Comparison of ENCODE assay signal across 14 cellular contexts in the genomic region with DNA sequence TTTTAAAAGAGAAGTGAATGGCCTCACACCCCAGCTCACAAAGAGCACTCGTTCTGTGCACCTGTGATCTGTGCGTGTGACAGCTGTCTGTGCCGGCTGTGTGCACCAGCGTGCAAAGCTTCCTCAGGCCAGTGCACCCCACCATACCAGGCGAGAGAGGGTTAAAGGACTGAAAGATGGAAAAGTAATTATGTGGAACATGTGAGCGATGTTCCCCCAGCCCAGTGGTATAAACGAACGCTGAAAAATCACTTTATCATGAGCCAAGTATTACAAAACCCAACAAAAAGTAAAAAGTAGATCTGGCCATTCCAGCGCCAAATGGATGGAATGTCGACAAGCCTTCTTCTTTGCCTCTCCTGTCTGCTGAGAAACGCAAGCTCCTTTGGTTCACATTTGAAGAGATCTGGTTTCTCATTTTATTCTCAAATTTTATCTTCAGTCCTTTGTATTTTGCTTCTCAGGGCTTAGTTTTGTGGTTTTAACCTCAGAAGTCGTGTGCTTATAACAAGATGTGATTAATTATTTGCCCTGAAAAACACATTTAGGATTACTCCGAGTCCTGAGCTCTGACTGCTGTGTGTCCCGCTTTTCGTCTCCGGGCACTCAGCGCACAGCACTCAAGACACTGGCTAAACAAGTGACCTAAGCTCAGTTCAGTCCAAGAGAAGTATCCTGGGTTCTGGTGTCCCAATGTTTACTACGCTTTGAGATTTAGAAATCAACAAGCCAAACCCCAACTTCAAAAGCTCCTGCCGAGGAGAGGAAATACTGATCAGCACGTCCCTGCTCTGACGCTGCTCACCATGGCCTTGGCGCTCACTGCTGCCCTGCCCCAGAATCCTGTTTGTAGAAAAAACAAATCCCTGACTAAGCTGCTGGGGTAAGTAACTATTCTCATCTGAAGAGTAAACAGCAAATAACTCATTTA. TPM values are rescaled to one million over a fixed set of nuclear protein-coding genes. Genes with fewer than 3 reads are reported as not detected.
DNase-seq lines count a peak whose midpoint lies in the region; ATAC-seq and TF ChIP-seq lines count a peak whose summit lies in the region.
"Had no signal": no experiment of that assay in that cellular context is flagged by ENCODE, and none has a peak within 500 bp of the region (broad histone marks: within the 10 kb centered on the region; RNA-seq: fewer than 3 reads in every experiment).

No MANE protein-coding gene starts in this region.

- H3K27ac ChIP-seq in breast epithelium = peak overlapping the region; percentile 78 to 91
- peak overlapping the region; percentile 58 for H3K27ac ChIP-seq in hepatocyte
- peak overlapping the region; percentile 6 to 60 for H3K27ac ChIP-seq in aorta (ENCODE audit: low read depth in 1 of 2, low read length in 2 of 2)
- H3K27ac ChIP-seq: VCaP had no signal

- no peak for TF ChIP-seq POLR2A in breast epithelium (IDR thresholded peaks at IDR 0.05)

- ATAC-seq in aorta (ENCODE audit: low FRiP score) = peak; percentile 54
- no peak for ATAC-seq in GM19397 (IDR thresholded peaks at IDR 0.05; ENCODE audit: unreplicated experiment)

- H3K9me3 Mint-ChIP-seq in MCF 10A (ENCODE audit: unreplicated experiment) = no peaks in the 10 kb centered on the region
- H3K9me3 Mint-ChIP-seq: immature natural killer cell had no signal

- peak overlapping the region in 1 of 3 donors; percentile 33 for H3K4me3 ChIP-seq in breast epithelium
- H3K4me3 ChIP-seq in hepatocyte = no peak overlapping the region
- no peak overlapping the region for H3K4me3 ChIP-seq in aorta (ENCODE audit: low read length in 2 of 2)

- CTCF ChIA-PET in MCF 10A (lab: Yijun Ruan, JAX) = interaction anchor here (0.7 to 1.2 kb wide), 3 partner anchors 9 to 175 kb away, joined by 3 to 9 read pairs (median 4); no protein-coding TSS in a partner anchor

- H3K9me2 ChIP-seq in hepatocyte (replicated peaks; ENCODE audit: insufficient read depth) = no peaks in the 10 kb centered on the region

- no TSS peak for BruUV-seq in MCF 10A (replicated peaks; lab: Mats Ljungman, UMichigan)

- DNase-seq in breast epithelium (ENCODE audit: low spot score in 2 of 2) (peak in 1 of 2 donors; percentile 20), MCF 10A (ENCODE audit: unreplicated experiment) (no peak), hepatocyte (ENCODE audit: low spot score) (no peak), posterior vena cava (ENCODE audit: low spot score) (peak; percentile 85), aorta (peak in 1 of 2 donors; percentile 56), A172 (ENCODE audit: low spot score) (no peak), HPDE6-E6E7 (ENCODE audit: extremely low spot score) (no peak)
- DNase-seq: immature natural killer cell; NCI-H1436 treated with DMSO at 0.1 percent for 48 hours; NCI-H748 treated with DMSO at 0.1 percent for 48 hours; occipital lobe; stimulated activated CD4-positive, alpha-beta T cell treated with anti-CD3 and anti-CD28 coated beads, Interleukin-4, amount 100 ng/mL, for 4 hours had no signal

- no peak overlapping the region for H3K4me3 Mint-ChIP-seq in MCF 10A (ENCODE audit: unreplicated experiment)
- H3K4me3 Mint-ChIP-seq: immature natural killer cell had no signal

- 76% methylated on average over 22 of the region's 22 CpGs for WGBS in hepatocyte (ENCODE audit: low lambda C conversion rate, missing lambda C conversion rate)
- WGBS in aorta, 2 donors = 17 to 26% methylated on average over 22 of the region's 22 CpGs

- no peaks in the 10 kb centered on the region for H3K27me3 ChIP-seq in breast epithelium
- no peaks in the 10 kb centered on the region for H3K27me3 ChIP-seq in hepatocyte
- no peaks in the 10 kb centered on the region for H3K27me3 ChIP-seq in aorta (ENCODE audit: control insufficient read depth in 1 of 2, insufficient read depth in 2 of 2, low read length in 1 of 2)

- H3K9me3 ChIP-seq in breast epithelium = no peaks in the 10 kb centered on the region
- no peaks in the 10 kb centered on the region for H3K9me3 ChIP-seq in hepatocyte (ENCODE audit: low read depth)
- no peaks in the 10 kb centered on the region for H3K9me3 ChIP-seq in aorta (ENCODE audit: control insufficient read depth, low read length)

- H2AFZ ChIP-seq in hepatocyte = no peak overlapping the region

- no peaks in the 10 kb centered on the region for H3K27me3 Mint-ChIP-seq in MCF 10A (ENCODE audit: insufficient read depth, unreplicated experiment)

- H3K36me3 ChIP-seq in breast epithelium = no peaks in the 10 kb centered on the region
- no peaks in the 10 kb centered on the region for H3K36me3 ChIP-seq in hepatocyte (replicated peaks; ENCODE audit: insufficient read depth, low read depth)
- H3K36me3 ChIP-seq in aorta (ENCODE audit: control insufficient read depth in 1 of 2, insufficient read depth in 2 of 2, low read length in 1 of 2) = no peaks in the 10 kb centered on the region

- intact Hi-C loops in breast epithelium (cut with DNase I; ENCODE audit: low total_unique reads) (no loop called here), MCF 10A (cut with micrococcal nuclease) (no loop called here), posterior vena cava (cut with DNase I) (loop anchor here in 1 of 2 donors (10.0 kb wide), 1 partner anchor 112 kb away; no protein-coding TSS in a partner anchor), aorta (cut with DNase I) (loop anchor here in 1 of 2 donors (5.0 kb wide), 1 partner anchor 154 kb away; no protein-coding TSS in a partner anchor)

- H3K36me3 Mint-ChIP-seq in MCF 10A (ENCODE audit: insufficient read depth, unreplicated experiment) = peaks cover 74% of the 10 kb centered on the region

- TF ChIP-seq CTCF in breast epithelium (IDR thresholded peaks at IDR 0.05) (no peak), MCF 10A (IDR thresholded peaks at IDR 0.05; ENCODE audit: unreplicated experiment) (no peak), hepatocyte (IDR thresholded peaks at IDR 0.05; ENCODE audit: poor library complexity) (no peak)

- no peaks in the 10 kb centered on the region for H4K20me1 ChIP-seq in hepatocyte (ENCODE audit: insufficient read depth, poor library complexity, severe bottlenecking)

- H3K4me1 ChIP-seq in breast epithelium (no peaks in the 10 kb centered on the region), hepatocyte (ENCODE audit: insufficient read depth) (peaks cover 7% of the 10 kb centered on the region), aorta (ENCODE audit: control insufficient read depth in 1 of 2, insufficient read depth in 2 of 2, low read length in 2 of 2) (no peaks in the 10 kb centered on the region)

- no peak overlapping the region for H3K4me2 ChIP-seq in hepatocyte

- POLR2A ChIA-PET in MCF 10A (lab: Yijun Ruan, JAX) = interaction anchor here (0.9 to 1.3 kb wide), 2 partner anchors 110 to 113 kb away, joined by 3 read pairs; no protein-coding TSS in a partner anchor

- no peaks in the 10 kb centered on the region for H3K79me2 ChIP-seq in hepatocyte

- no peak overlapping the region for H3K27ac Mint-ChIP-seq in MCF 10A (ENCODE audit: low read depth, unreplicated experiment)
- H3K27ac Mint-ChIP-seq: immature natural killer cell had no signal

- H3K4me1 Mint-ChIP-seq in MCF 10A (ENCODE audit: insufficient read depth, unreplicated experiment) = no peaks in the 10 kb centered on the region
- H3K4me1 Mint-ChIP-seq: immature natural killer cell had no signal

RNA-seq across cellular contexts. Expression of a gene that starts 53.5 kb away (rescaled TPM):
- 10 to 100 TPM in 2 of 3 donors, 1 to 10 TPM in 1; 5.8 to 22.8 (median 12.1) TPM for total RNA-seq in breast epithelium
- total RNA-seq in MCF 10A (2022) = 16.3 and 16.6 TPM in 2 replicates
- 15.3 and 15.6 TPM in 2 replicates for total RNA-seq in hepatocyte
- 8.5 and 12.4 TPM in 2 replicates for polyA plus RNA-seq in hepatocyte
- total RNA-seq in posterior vena cava = 1 to 10 TPM; 5.8 to 6.6 TPM
- total RNA-seq in aorta = 10 to 100 TPM in 1 of 2 donors, 1 to 10 TPM in 1; 7.6 to 12.1 TPM
- 1 to 10 TPM; 2.5 to 6.0 TPM for polyA plus RNA-seq in aorta
- 17.0 and 18.1 TPM in 2 replicates for total RNA-seq in A172 (2014; rRNA removed; shearing (Covaris generic))

Comparison
In these comparisons a context has a peak if more than half of its experiments do, and no peak if none do; other contexts are left out.
1. H3K27ac ChIP-seq: peak in every context shown above with its lines; median percentile 84 in breast epithelium; 58 in hepatocyte; 33 in aorta.